13 cellular contexts compared by ENCODE assay signal in the genomic region with DNA sequence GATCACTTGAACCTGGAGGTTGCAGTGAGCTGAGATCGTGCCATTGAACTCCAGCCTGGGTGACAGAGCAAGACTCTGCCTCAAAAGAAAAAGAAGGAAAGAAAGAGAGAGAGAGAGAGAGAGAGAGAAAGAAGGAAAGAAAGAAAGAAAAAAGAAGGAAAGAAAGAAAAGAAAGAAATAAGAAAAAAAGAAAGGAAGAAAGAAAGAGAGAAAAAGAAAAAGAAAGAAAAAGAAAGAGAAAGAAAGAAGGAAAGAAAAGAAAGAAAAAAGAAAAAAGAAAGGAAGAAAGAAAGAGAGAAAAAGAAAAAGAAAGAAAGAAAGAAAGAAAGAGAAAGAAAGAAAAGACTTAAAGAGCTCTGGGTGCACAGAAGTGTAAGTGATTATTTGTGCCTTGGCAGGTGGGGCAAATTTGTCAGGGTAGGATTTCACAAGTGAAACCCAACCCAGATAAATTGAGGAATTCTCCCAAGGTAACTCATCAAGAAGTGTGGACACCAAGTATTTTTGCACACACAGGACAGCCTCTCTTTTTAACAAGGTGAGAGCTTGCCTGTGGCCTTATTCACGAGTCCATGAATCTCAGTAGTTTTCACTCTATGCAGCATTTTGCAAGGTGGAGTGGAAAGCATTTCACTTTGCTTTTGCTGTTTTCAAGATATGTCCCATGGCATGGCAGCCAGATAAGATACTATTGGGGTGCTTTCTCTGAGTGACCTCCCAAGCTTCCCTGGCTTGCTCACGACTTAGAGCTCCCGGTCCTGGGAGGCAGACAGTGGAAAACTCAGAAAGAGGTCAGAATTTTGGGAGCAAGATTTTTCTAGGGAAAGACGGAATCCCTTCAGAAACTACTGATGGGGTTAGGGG. TPM values are rescaled to one million over a fixed set of nuclear protein-coding genes. Genes with fewer than 3 reads are reported as not detected.
DNase-seq lines count a peak whose midpoint lies in the region; ATAC-seq and TF ChIP-seq lines count a peak whose summit lies in the region.
"Had no signal": no experiment of that assay in that cellular context is flagged by ENCODE, and none has a peak within 500 bp of the region (broad histone marks: within the 10 kb centered on the region; RNA-seq: fewer than 3 reads in every experiment).

No MANE protein-coding gene starts in this region.

- TF ChIP-seq CTCF in SK-N-SH (IDR thresholded peaks at IDR 0.05) = no peak
- TF ChIP-seq CTCF in epithelial cell of esophagus (IDR thresholded peaks at IDR 0.05; ENCODE audit: insufficient read depth, low read depth, low read length, missing control alignments) = no peak
- TF ChIP-seq CTCF in tibial nerve (IDR thresholded peaks at IDR 0.05) = no peak
- TF ChIP-seq CTCF in PC-3 (conservative IDR thresholded peaks at IDR 0.05; ENCODE audit: low read depth, low read length) = no peak

- POLR2A ChIA-PET in SK-N-SH (lab: Yijun Ruan, JAX) (interaction anchor here (0.7 kb wide), 2 partner anchors 212 to 745 kb away, joined by 4 to 5 read pairs; no protein-coding TSS in a partner anchor), HEK293T (lab: Yijun Ruan, JAX) (no interaction called here), PC-3 (lab: Charles Lee; ENCODE audit: unreplicated experiment) (no interaction called here)

- H3K4me1 ChIP-seq in SK-N-SH (ENCODE audit: control insufficient read depth in 1 of 2, insufficient read depth in 2 of 2, low read depth in 1 of 2, low read length in 1 of 2) (peaks cover 0 to under 1% of the 10 kb centered on the region in 2 experiments; a peak in 1 of 4 replicates), tibial nerve (peaks cover 0 to 6% (median 0%) of the 10 kb centered on the region in 4 donors), PC-3 (ENCODE audit: insufficient read depth, low read length) (no peaks in the 10 kb centered on the region)
- H3K4me1 ChIP-seq: uterus had no signal

- H3F3A ChIP-seq in SK-N-SH (replicated peaks; ENCODE audit: insufficient read depth) (no peaks in the 10 kb centered on the region), PC-3 (ENCODE audit: low read length, unreplicated experiment) (no peaks in the 10 kb centered on the region)

- H4K20me1 ChIP-seq in SK-N-SH (ENCODE audit: insufficient read depth) (no peaks in the 10 kb centered on the region), PC-3 (ENCODE audit: low read length) (no peaks in the 10 kb centered on the region)

- CTCF ChIA-PET in SK-N-SH (lab: Yijun Ruan, JAX) = interaction anchor here (0.6 to 3.8 kb wide), 46 partner anchors 9 to 1445 kb away, joined by 3 to 30 read pairs (median 5); a partner anchor contains a TSS
- CTCF ChIA-PET in HEK293T (lab: Yijun Ruan, JAX) = interaction anchor here (0.6 to 2.7 kb wide), 10 partner anchors 9 to 438 kb away, joined by 3 to 7 read pairs (median 4); no protein-coding TSS in a partner anchor
- CTCF ChIA-PET in PC-3 (lab: Charles Lee) = interaction anchor here (0.6 kb wide), 3 partner anchors 33 to 102 kb away, joined by 3 read pairs; no protein-coding TSS in a partner anchor

- no peak for TF ChIP-seq RAD21 in SK-N-SH (IDR thresholded peaks at IDR 0.05; ENCODE audit: low read length)

- ATAC-seq in SK-N-SH treated with all-trans-retinoic acid at 6 μM for 48 hours = peak; percentile 65
- ATAC-seq in HG03378 (IDR thresholded peaks at IDR 0.05; ENCODE audit: unreplicated experiment) = peak; percentile 22
- no peak for ATAC-seq in PC-3
- ATAC-seq: Right ventricle myocardium inferior had no signal

- no peak for TF ChIP-seq POLR2A in tibial nerve (IDR thresholded peaks at IDR 0.05)

- no peaks in the 10 kb centered on the region for H3K36me3 ChIP-seq in SK-N-SH (replicated peaks in 1 of 2; ENCODE audit: control insufficient read depth in 1 of 2, insufficient read depth in 2 of 2, low read length in 1 of 2)
- no peaks in the 10 kb centered on the region for H3K36me3 ChIP-seq in tibial nerve
- H3K36me3 ChIP-seq in PC-3 (ENCODE audit: low read depth, low read length) = no peaks in the 10 kb centered on the region
- H3K36me3 ChIP-seq: uterus had no signal

- DNase-seq in SK-N-SH (no peak), epithelial cell of esophagus (ENCODE audit: low read depth) (peak; percentile 4), retina (peak; percentile 37), tibial nerve (ENCODE audit: low spot score in 2 of 2) (no peak), HEK293T (ENCODE audit: extremely low spot score) (no peak), PC-3 (no peak)
- DNase-seq: activated effector memory CD4-positive, alpha-beta T cell treated with Interleukin-2 at 50 U/mL for 16 hours; right cardiac atrium; uterus had no signal

- intact Hi-C loops in PC-3 (cut with micrococcal nuclease) = loop anchor here (1.0 to 10.0 kb wide), 2 partner anchors 38 to 153 kb away; a partner anchor contains a TSS

- 73% methylated on average over 5 of the region's 5 CpGs for WGBS in SK-N-SH (ENCODE audit: low lambda C conversion rate)
- 78 to 89% methylated on average over 5 of the region's 5 CpGs for WGBS in tibial nerve, 2 donors

- H3K27ac ChIP-seq in SK-N-SH (ENCODE audit: low read depth in 2 of 2, low read length in 1 of 2) (no peak overlapping the region), tibial nerve (no peak overlapping the region), PC-3 (ENCODE audit: low read length) (no peak overlapping the region)
- H3K27ac ChIP-seq: C4-2B, uterus had no signal

- BruUV-seq in PC-3 (replicated peaks; lab: Mats Ljungman, UMichigan) = no TSS peak

- TF ChIP-seq EP300 in SK-N-SH (IDR thresholded peaks at IDR 0.05; ENCODE audit: borderline replicate concordance in 1 of 2, low read depth in 1 of 2, low read length in 1 of 2) (no peak), tibial nerve (IDR thresholded peaks at IDR 0.05) (no peak)

- H3K79me2 ChIP-seq in SK-N-SH (ENCODE audit: insufficient read depth) (no peaks in the 10 kb centered on the region), PC-3 (ENCODE audit: low read length) (no peaks in the 10 kb centered on the region)

- H3K4me3 ChIP-seq in SK-N-SH (ENCODE audit: low read depth in 2 of 2, low read length in 1 of 2) (no peak overlapping the region), epithelial cell of esophagus (ENCODE audit: low read length) (no peak overlapping the region), tibial nerve (no peak overlapping the region), PC-3 (ENCODE audit: low read length) (no peak overlapping the region)
- H3K4me3 ChIP-seq: uterus had no signal

- no peak overlapping the region for H3K4me2 ChIP-seq in SK-N-SH
- H3K4me2 ChIP-seq in PC-3 (ENCODE audit: low read length) = no peak overlapping the region

- H3K9ac ChIP-seq in SK-N-SH (no peak overlapping the region), PC-3 (ENCODE audit: low read length) (no peak overlapping the region)

- H3K9me3 ChIP-seq in SK-N-SH (no peaks in the 10 kb centered on the region), tibial nerve (no peaks in the 10 kb centered on the region), PC-3 (ENCODE audit: low read length) (no peaks in the 10 kb centered on the region)
- H3K9me3 ChIP-seq: uterus had no signal

- H3K27me3 ChIP-seq in SK-N-SH (ENCODE audit: insufficient read depth) (no peaks in the 10 kb centered on the region), tibial nerve (no peaks in the 10 kb centered on the region), PC-3 (ENCODE audit: low read length) (no peaks in the 10 kb centered on the region)
- H3K27me3 ChIP-seq: uterus had no signal

- H2AFZ ChIP-seq in SK-N-SH (ENCODE audit: low read depth) = no peak overlapping the region
- no peak overlapping the region for H2AFZ ChIP-seq in PC-3 (ENCODE audit: low read length)

- H3K9me2 ChIP-seq in SK-N-SH (no peaks in the 10 kb centered on the region), PC-3 (replicated peaks; ENCODE audit: low read length) (no peaks in the 10 kb centered on the region)

TF ChIP-seq in SK-N-SH treated with all-trans-retinoic acid at 6 μM for 48 hours, 23 proteins besides CTCF, POLR2A, EP300 and RAD21 (continues in another document):
- TF ChIP-seq GLIS3 (CRISPR knock-in tag; IDR thresholded peaks at IDR 0.05) = no peak

TF ChIP-seq in SK-N-SH, 30 proteins besides CTCF, POLR2A, EP300 and RAD21:
- TF ChIP-seq NRF1 (IDR thresholded peaks at IDR 0.05; ENCODE audit: low read depth, low read length) (no peak), TAF1 (IDR thresholded peaks at IDR 0.05; ENCODE audit: borderline replicate concordance, low read depth, low read length) (no peak), GABPA (IDR thresholded peaks at IDR 0.05; ENCODE audit: low read depth) (no peak), RFX5 (IDR thresholded peaks at IDR 0.05; ENCODE audit: low read length) (no peak)
TF ChIP-seq in SK-N-SH: peak in this region for 0.

TF ChIP-seq in HEK293T, 16 proteins besides CTCF, POLR2A, EP300 and RAD21:
- no peak for TF ChIP-seq CTBP1 (IDR thresholded peaks at IDR 0.05; ENCODE audit: borderline replicate concordance)
- no peak for TF ChIP-seq ELF4 (IDR thresholded peaks at IDR 0.05)
- no peak for TF ChIP-seq L3MBTL2 (conservative IDR thresholded peaks at IDR 0.05)
- no peak for TF ChIP-seq NFRKB (IDR thresholded peaks at IDR 0.05)
- no peak for TF ChIP-seq ARNT (IDR thresholded peaks at IDR 0.05)
- TF ChIP-seq, protein P1, sequence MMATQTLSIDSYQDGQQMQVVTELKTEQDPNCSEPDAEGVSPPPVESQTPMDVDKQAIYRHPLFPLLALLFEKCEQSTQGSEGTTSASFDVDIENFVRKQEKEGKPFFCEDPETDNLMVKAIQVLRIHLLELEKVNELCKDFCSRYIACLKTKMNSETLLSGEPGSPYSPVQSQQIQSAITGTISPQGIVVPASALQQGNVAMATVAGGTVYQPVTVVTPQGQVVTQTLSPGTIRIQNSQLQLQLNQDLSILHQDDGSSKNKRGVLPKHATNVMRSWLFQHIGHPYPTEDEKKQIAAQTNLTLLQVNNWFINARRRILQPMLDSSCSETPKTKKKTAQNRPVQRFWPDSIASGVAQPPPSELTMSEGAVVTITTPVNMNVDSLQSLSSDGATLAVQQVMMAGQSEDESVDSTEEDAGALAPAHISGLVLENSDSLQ (IDR thresholded peaks at IDR 0.05) = no peak
- TF ChIP-seq BHLHE40 (IDR thresholded peaks at IDR 0.05; ENCODE audit: borderline replicate concordance) = no peak
- no peak for TF ChIP-seq SUZ12 (IDR thresholded peaks at IDR 0.05)
- no peak for TF ChIP-seq SP1 (IDR thresholded peaks at IDR 0.05)
- no peak for TF ChIP-seq FOXK2 (IDR thresholded peaks at IDR 0.05)
- no peak for TF ChIP-seq ZNF384 (IDR thresholded peaks at IDR 0.05)
- TF ChIP-seq HDGF (IDR thresholded peaks at IDR 0.05; ENCODE audit: borderline replicate concordance) = no peak
- no peak for TF ChIP-seq LEF1 (IDR thresholded peaks at IDR 0.05; ENCODE audit: borderline replicate concordance)
- no peak for TF ChIP-seq TARDBP (IDR thresholded peaks at IDR 0.05)
- TF ChIP-seq FOXM1 (IDR thresholded peaks at IDR 0.05; ENCODE audit: borderline replicate concordance) = no peak

RNA-seq across cellular contexts. Expression of a gene that starts 57.8 kb away (rescaled TPM):
- 0.03 TPM in 1 of 2 replicates, not detected in the other for polyA plus RNA-seq in SK-N-SH (2012; rRNA removed)
- polyA plus RNA-seq in SK-N-SH (2012; cell fraction: cytosol; rRNA removed) = 0.03 TPM in 2 replicates
- 0.05 and 0.06 TPM in 2 replicates for polyA plus RNA-seq in SK-N-SH (2012; cell fraction: nucleus; rRNA removed)
- total RNA-seq in tibial nerve = 1 to 10 TPM in 2 of 4 donors, under 1 TPM in 2; 0.66 to 2.9 (median 1.2) TPM
- total RNA-seq in PC-3 (2014; rRNA removed) = 1.9 TPM in 1 of 2 replicates, not detected in the other
- total RNA-seq: Right ventricle myocardium inferior had no signal

Comparison
In these comparisons a context has a peak if more than half of its experiments do, and no peak if none do; other contexts are left out.
1. DNase-seq: peak in epithelial cell of esophagus (single experiment) and retina (single experiment); none in SK-N-SH (single experiment), tibial nerve (0 of 2), HEK293T (single experiment) and PC-3 (single experiment).